8 cellular contexts compared by ENCODE assay signal in genomic region chr3:194137314-194138097, GRCh38. TPM values are rescaled to one million over a fixed set of nuclear protein-coding genes. Genes with fewer than 3 reads are reported as not detected.
DNase-seq lines count a peak whose midpoint lies in the region; ATAC-seq and TF ChIP-seq lines count a peak whose summit lies in the region.

No MANE protein-coding gene starts in this region.

- H3K27me3 Mint-ChIP-seq in activated CD4-positive, alpha-beta T cell treated with anti-CD3 and anti-CD28 coated beads for 36 hours = peaks cover 48% of the 10 kb centered on the region

- H3K36me3 ChIP-seq in mesenchymal stem cell (ENCODE audit: control insufficient read depth in 1 of 2, insufficient read depth in 2 of 2, low read depth in 1 of 2, low read length in 2 of 2) (peaks cover 0 to 4% of the 10 kb centered on the region in 2 experiments), stomach smooth muscle (ENCODE audit: control insufficient read depth in 2 of 2, insufficient read depth in 2 of 2, low read length in 2 of 2) (no peaks in the 10 kb centered on the region)

- H2BK15ac ChIP-seq in mesenchymal stem cell (ENCODE audit: low read depth, poor library complexity, severe bottlenecking) = no peak overlapping the region

- H3K36me3 Mint-ChIP-seq in activated CD4-positive, alpha-beta T cell treated with anti-CD3 and anti-CD28 coated beads for 36 hours (ENCODE audit: low read depth) = no peaks in the 10 kb centered on the region

- H3K18ac ChIP-seq in mesenchymal stem cell (ENCODE audit: low read depth in 1 of 2, low read length in 2 of 2) = peak overlapping the region; percentile 89 to 94

- peak overlapping the region; percentile 41 to 70 for H2BK12ac ChIP-seq in mesenchymal stem cell (ENCODE audit: low read length in 2 of 2)

- peak overlapping the region; percentile 92 for H4K8ac ChIP-seq in mesenchymal stem cell (ENCODE audit: low read length)

- POLR2A ChIA-PET in activated CD4-positive, alpha-beta T cell treated with anti-CD3 and anti-CD28 coated beads for 36 hours (lab: Charles Lee) = no interaction called here

- H3K9ac ChIP-seq in mesenchymal stem cell (ENCODE audit: low read length) (peak overlapping the region; percentile 79), stomach smooth muscle (ENCODE audit: low read length in 2 of 2) (peak overlapping the region; percentile 76 to 83)

- H3K4me1 ChIP-seq in mesenchymal stem cell (ENCODE audit: control insufficient read depth, insufficient read depth, low read depth, low read length) = peaks cover 31% of the 10 kb centered on the region
- H3K4me1 ChIP-seq in stomach smooth muscle (ENCODE audit: control insufficient read depth, insufficient read depth, low read length) = peaks cover 63% of the 10 kb centered on the region

- peak overlapping the region in 1 of 2 experiments; percentile 75 for H3K23ac ChIP-seq in mesenchymal stem cell (ENCODE audit: low read length in 2 of 2)

- H3K79me1 ChIP-seq in mesenchymal stem cell (replicated peaks; ENCODE audit: low read length, poor library complexity, severe bottlenecking) = peaks cover 3% of the 10 kb centered on the region

- ATAC-seq in activated CD4-positive, alpha-beta T cell treated with anti-CD3 and anti-CD28 coated beads for 36 hours = no peak

- WGBS in mesenchymal stem cell = under 1% methylated on average over 41 of the region's 62 CpGs

- peak; percentile 39 for DNase-seq in NCI-H2227 (lab: John Stamatoyannopoulos, UW; ENCODE audit: unreplicated experiment)
- DNase-seq in NCI-H2227 treated with DMSO at 0.1 percent for 48 hours (lab: John Stamatoyannopoulos, UW) = no peak
- no peak for DNase-seq in HFF-Myc (ENCODE audit: extremely low read depth, low read depth)
- peak; percentile 93 for DNase-seq in NCI-H146 (lab: John Stamatoyannopoulos, UW)
- peak; percentile 67 for DNase-seq in activated CD4-positive, alpha-beta T cell treated with anti-CD3 and anti-CD28 coated beads for 36 hours
- DNase-seq in effector CD4-positive, alpha-beta T cell = peak; percentile 19
- peak; percentile 79 for DNase-seq in mesenchymal stem cell

- peaks cover 39% of the 10 kb centered on the region for H3K4me1 Mint-ChIP-seq in activated CD4-positive, alpha-beta T cell treated with anti-CD3 and anti-CD28 coated beads for 36 hours

- peak overlapping the region; percentile 52 for H2BK120ac ChIP-seq in mesenchymal stem cell (ENCODE audit: low read depth, low read length)

- intact Hi-C loops in activated CD4-positive, alpha-beta T cell treated with anti-CD3 and anti-CD28 coated beads for 36 hours (cut with DNase I, micrococcal nuclease) = loop anchor here (1.0 to 10.0 kb wide), 11 partner anchors 65 to 535 kb away; partner anchors contain the start of genes GP5 (in 2 of the 2) and LSG1 (in 1 of the 2)

- H2AK5ac ChIP-seq in mesenchymal stem cell (ENCODE audit: low read length, severe bottlenecking) = no peak overlapping the region

- H2BK5ac ChIP-seq in mesenchymal stem cell (ENCODE audit: low read depth, low read length, poor library complexity, severe bottlenecking) = peak overlapping the region; percentile 46

- peak overlapping the region; percentile 74 for H3K27ac ChIP-seq in mesenchymal stem cell (ENCODE audit: low read length, poor library complexity, severe bottlenecking)
- peak overlapping the region; percentile 86 for H3K27ac ChIP-seq in stomach smooth muscle (ENCODE audit: low read length)

- peak overlapping the region; percentile 74 for H3K4me2 ChIP-seq in mesenchymal stem cell (ENCODE audit: low read length, poor library complexity, severe bottlenecking)

- H3K9me3 ChIP-seq in mesenchymal stem cell (ENCODE audit: control insufficient read depth, low read length) = no peaks in the 10 kb centered on the region
- H3K9me3 ChIP-seq in stomach smooth muscle (ENCODE audit: control insufficient read depth in 2 of 2, low read length in 2 of 2) = no peaks in the 10 kb centered on the region

- H3K27me3 ChIP-seq in mesenchymal stem cell (ENCODE audit: control insufficient read depth in 1 of 2, insufficient read depth in 1 of 2, low read length in 2 of 2) = peaks cover 0 to 13% of the 10 kb centered on the region in 2 experiments
- H3K27me3 ChIP-seq in stomach smooth muscle (ENCODE audit: control insufficient read depth in 1 of 2, insufficient read depth in 2 of 2, low read length in 2 of 2) = no peaks in the 10 kb centered on the region

- H3K4me3 ChIP-seq in HFF-Myc (replicated peaks; ENCODE audit: low read depth, low read length) (peak overlapping the region; percentile 55), mesenchymal stem cell (ENCODE audit: insufficient read depth in 1 of 2, low read depth in 1 of 2, low read length in 2 of 2) (peak overlapping the region; percentile 70 to 83), stomach smooth muscle (ENCODE audit: low read length in 2 of 2) (peak overlapping the region; percentile 85 to 89)

- no peaks in the 10 kb centered on the region for H3K9me3 Mint-ChIP-seq in activated CD4-positive, alpha-beta T cell treated with anti-CD3 and anti-CD28 coated beads for 36 hours (ENCODE audit: low read depth)

- CTCF ChIA-PET in activated CD4-positive, alpha-beta T cell treated with anti-CD3 and anti-CD28 coated beads for 36 hours (lab: Charles Lee) = interaction anchor here (0.6 to 2.9 kb wide), 7 partner anchors 13 to 471 kb away, joined by 3 to 9 read pairs (median 5); no protein-coding TSS in a partner anchor

- peak overlapping the region; percentile 71 for H3K4me3 Mint-ChIP-seq in activated CD4-positive, alpha-beta T cell treated with anti-CD3 and anti-CD28 coated beads for 36 hours

- H4K91ac ChIP-seq in mesenchymal stem cell (ENCODE audit: low read length) = peak overlapping the region; percentile 95

- peak overlapping the region; percentile 37 to 85 for H3K4ac ChIP-seq in mesenchymal stem cell (ENCODE audit: low read depth in 1 of 2, low read length in 2 of 2)

- TF ChIP-seq CTCF in HFF-Myc (IDR thresholded peaks at IDR 0.05; ENCODE audit: low read depth, low read length, missing control alignments) = peak; percentile 45

- H2AFZ ChIP-seq in mesenchymal stem cell (ENCODE audit: low read depth, low read length) = no peak overlapping the region

- peak overlapping the region; percentile 12 for H3K27ac Mint-ChIP-seq in activated CD4-positive, alpha-beta T cell treated with anti-CD3 and anti-CD28 coated beads for 36 hours

- H3K14ac ChIP-seq in mesenchymal stem cell (ENCODE audit: low read length in 2 of 2) = peak overlapping the region in 1 of 2 experiments; percentile 98

RNA-seq across cellular contexts. Expression of gene HES1, which starts 1.6 kb away (rescaled TPM):
- under 1 TPM; 0.40 to 0.50 TPM for total RNA-seq in activated CD4-positive, alpha-beta T cell treated with anti-CD3 and anti-CD28 coated beads for 36 hours
- 194 TPM for polyA plus RNA-seq in mesenchymal stem cell (2013, experiment 1 of 2)
- 184 TPM for polyA plus RNA-seq in mesenchymal stem cell (2013, experiment 2 of 2)

Comparison
In these comparisons a context has a peak if more than half of its experiments do, and no peak if none do; other contexts are left out.
1. DNase-seq: peak in NCI-H2227 (single experiment), NCI-H146 (single experiment), activated CD4-positive, alpha-beta T cell treated with anti-CD3 and anti-CD28 coated beads for 36 hours (single experiment), effector CD4-positive, alpha-beta T cell (single experiment) and mesenchymal stem cell (single experiment); none in NCI-H2227 treated with DMSO at 0.1 percent for 48 hours (single experiment) and HFF-Myc (single experiment).
2. Peak in every context shown above with its lines, with median percentiles within 50 percentile points of each other: H3K4me3 ChIP-seq.